11 cellular contexts compared by ENCODE assay signal in genomic region chr4:187814737-187815465, GRCh38.
A peak's percentile ranks its signal among the peaks of the same experiment; 100 is the strongest.
DNase-seq lines count a peak whose midpoint lies in the region; ATAC-seq, FAIRE-seq and TF ChIP-seq lines count a peak whose summit lies in the region.
"Had no signal": no experiment of that assay in that cellular context is flagged by ENCODE, and none has a peak within 500 bp of the region (broad histone marks: within the 10 kb centered on the region; RNA-seq: fewer than 3 reads in every experiment).

No MANE protein-coding gene starts in this region.

- TF ChIP-seq CTCF in activated CD8-positive, alpha-beta T cell treated with anti-CD3 and anti-CD28 coated beads for 36 hours (IDR thresholded peaks at IDR 0.05), result no peak
- TF ChIP-seq CTCF in astrocyte of the cerebellum (IDR thresholded peaks at IDR 0.05; ENCODE audit: low read depth, low read length, missing control alignments) (no peak), kidney (IDR thresholded peaks at IDR 0.05; ENCODE audit: borderline replicate concordance, extremely low read depth, insufficient read depth) (no peak)

- H3K4me1 ChIP-seq in kidney (ENCODE audit: control insufficient read depth in 1 of 2, insufficient read depth in 1 of 2, low read depth in 1 of 2, low read length in 2 of 2), result no peaks in the 10 kb centered on the region
- no peaks in the 10 kb centered on the region for H3K4me1 ChIP-seq in subcutaneous abdominal adipose tissue (ENCODE audit: control insufficient read depth in 5 of 5, insufficient read depth in 5 of 5, low read length in 5 of 5)

- H3K9me3 Mint-ChIP-seq in activated CD8-positive, alpha-beta T cell treated with anti-CD3 and anti-CD28 coated beads for 36 hours, result peaks cover 18% of the 10 kb centered on the region
- H3K9me3 Mint-ChIP-seq in activated CD8-positive, alpha-beta T cell treated with anti-CD3 and anti-CD28 coated beads, Interleukin-2, amount 10 ng/mL, durations not matched to agents 7 days and 5 days (ENCODE audit: insufficient read depth), result peaks cover 14% of the 10 kb centered on the region
- H3K9me3 Mint-ChIP-seq: neural crest cell had no signal

- POLR2A ChIA-PET in activated CD8-positive, alpha-beta T cell treated with anti-CD3 and anti-CD28 coated beads for 36 hours (lab: Charles Lee), result no interaction called here
- POLR2A ChIA-PET in activated CD8-positive, alpha-beta T cell treated with anti-CD3 and anti-CD28 coated beads, Interleukin-2, amount 10 ng/mL, durations not matched to agents 7 days and 5 days (lab: Charles Lee), result no interaction called here

- intact Hi-C loops in activated CD8-positive, alpha-beta T cell treated with anti-CD3 and anti-CD28 coated beads for 36 hours (cut with micrococcal nuclease), result no loop called here
- intact Hi-C loops in kidney (cut with DNase I), result no loop called here

- no peaks in the 10 kb centered on the region for H3K27me3 Mint-ChIP-seq in activated CD8-positive, alpha-beta T cell treated with anti-CD3 and anti-CD28 coated beads for 36 hours
- H3K27me3 Mint-ChIP-seq in activated CD8-positive, alpha-beta T cell treated with anti-CD3 and anti-CD28 coated beads, Interleukin-2, amount 10 ng/mL, durations not matched to agents 7 days and 5 days (ENCODE audit: low read depth), result no peaks in the 10 kb centered on the region

- no peak for DNase-seq in activated CD8-positive, alpha-beta T cell treated with anti-CD3 and anti-CD28 coated beads for 36 hours
- no peak for DNase-seq in activated CD8-positive, alpha-beta T cell treated with anti-CD3 and anti-CD28 coated beads, Interleukin-2, amount 10 ng/mL, durations not matched to agents 7 days and 5 days
- no peak for DNase-seq in astrocyte of the cerebellum (ENCODE audit: low read depth)
- DNase-seq in kidney, result no peak
- no peak for DNase-seq in NCI-H187 (lab: John Stamatoyannopoulos, UW)
- no peak for DNase-seq in pons (ENCODE audit: low spot score)
- DNase-seq in NCI-H128 (lab: John Stamatoyannopoulos, UW; ENCODE audit: unreplicated experiment), result no peak
- DNase-seq: effector CD4-positive, alpha-beta T cell; NCI-H748 treated with DMSO at 0.1 percent for 48 hours had no signal

- H3K4me1 Mint-ChIP-seq in activated CD8-positive, alpha-beta T cell treated with anti-CD3 and anti-CD28 coated beads for 36 hours (ENCODE audit: low read depth), result no peaks in the 10 kb centered on the region
- no peaks in the 10 kb centered on the region for H3K4me1 Mint-ChIP-seq in activated CD8-positive, alpha-beta T cell treated with anti-CD3 and anti-CD28 coated beads, Interleukin-2, amount 10 ng/mL, durations not matched to agents 7 days and 5 days (ENCODE audit: low read depth)
- H3K4me1 Mint-ChIP-seq: neural crest cell had no signal

- no peak overlapping the region for H3K27ac Mint-ChIP-seq in activated CD8-positive, alpha-beta T cell treated with anti-CD3 and anti-CD28 coated beads for 36 hours
- H3K27ac Mint-ChIP-seq in activated CD8-positive, alpha-beta T cell treated with anti-CD3 and anti-CD28 coated beads, Interleukin-2, amount 10 ng/mL, durations not matched to agents 7 days and 5 days, result no peak overlapping the region

- no peak for FAIRE-seq in kidney (lab: Jason Lieb, UNC)

- H3K27me3 ChIP-seq in subcutaneous abdominal adipose tissue (ENCODE audit: control insufficient read depth in 5 of 5, insufficient read depth in 4 of 5, low read length in 5 of 5), result peaks cover 0 to 3% (median 0%) of the 10 kb centered on the region in 5 donors

- H3K4me3 Mint-ChIP-seq in activated CD8-positive, alpha-beta T cell treated with anti-CD3 and anti-CD28 coated beads for 36 hours, result peak overlapping the region; percentile 29
- no peak overlapping the region for H3K4me3 Mint-ChIP-seq in activated CD8-positive, alpha-beta T cell treated with anti-CD3 and anti-CD28 coated beads, Interleukin-2, amount 10 ng/mL, durations not matched to agents 7 days and 5 days
- H3K4me3 Mint-ChIP-seq: neural crest cell had no signal

- in situ Hi-C loops in astrocyte of the cerebellum (cut with HindIII; ENCODE audit: low sequenced_read_pairs), result no loop called here

- CTCF ChIA-PET in activated CD8-positive, alpha-beta T cell treated with anti-CD3 and anti-CD28 coated beads for 36 hours (lab: Charles Lee), result interaction anchor here (0.8 kb wide), 1 partner anchor 24 kb away, joined by 3 read pairs; no protein-coding TSS in a partner anchor
- CTCF ChIA-PET in activated CD8-positive, alpha-beta T cell treated with anti-CD3 and anti-CD28 coated beads, Interleukin-2, amount 10 ng/mL, durations not matched to agents 7 days and 5 days (lab: Charles Lee), result interaction anchor here (0.7 to 1.1 kb wide), 2 partner anchors 9 to 184 kb away, joined by 3 read pairs; no protein-coding TSS in a partner anchor

- H3K9me3 ChIP-seq in kidney (ENCODE audit: control insufficient read depth in 1 of 2, low read length in 2 of 2) (no peaks in the 10 kb centered on the region), subcutaneous abdominal adipose tissue (ENCODE audit: control insufficient read depth in 5 of 5, low read length in 5 of 5) (peaks cover 0 to 3% (median 0%) of the 10 kb centered on the region in 5 donors)

- H3K27ac ChIP-seq in kidney (ENCODE audit: low read depth in 2 of 2, low read length in 2 of 2) (no peak overlapping the region), subcutaneous abdominal adipose tissue (ENCODE audit: low read depth, low read length) (no peak overlapping the region)

- no peaks in the 10 kb centered on the region for H3K36me3 ChIP-seq in kidney (ENCODE audit: control insufficient read depth in 1 of 2, insufficient read depth in 2 of 2, low read length in 2 of 2)
- H3K36me3 ChIP-seq in subcutaneous abdominal adipose tissue (ENCODE audit: control insufficient read depth in 5 of 5, insufficient read depth in 5 of 5, low read length in 5 of 5), result no peaks in the 10 kb centered on the region

- no peak overlapping the region for H3K9ac ChIP-seq in kidney (ENCODE audit: low read length in 2 of 2)
- H3K9ac ChIP-seq in subcutaneous abdominal adipose tissue (ENCODE audit: low read length in 5 of 5), result no peak overlapping the region

- H3K36me3 Mint-ChIP-seq in activated CD8-positive, alpha-beta T cell treated with anti-CD3 and anti-CD28 coated beads for 36 hours (ENCODE audit: low read depth), result no peaks in the 10 kb centered on the region
- H3K36me3 Mint-ChIP-seq in activated CD8-positive, alpha-beta T cell treated with anti-CD3 and anti-CD28 coated beads, Interleukin-2, amount 10 ng/mL, durations not matched to agents 7 days and 5 days (ENCODE audit: low read depth), result no peaks in the 10 kb centered on the region

- no peak for ATAC-seq in activated CD8-positive, alpha-beta T cell treated with anti-CD3 and anti-CD28 coated beads for 36 hours
- ATAC-seq in activated CD8-positive, alpha-beta T cell treated with anti-CD3 and anti-CD28 coated beads, Interleukin-2, amount 10 ng/mL, durations not matched to agents 7 days and 5 days, result no peak

- H3K4me3 ChIP-seq in astrocyte of the cerebellum (ENCODE audit: low read depth, low read length), result peak overlapping the region; percentile 32
- H3K4me3 ChIP-seq in kidney (ENCODE audit: low read length in 2 of 2), result peak overlapping the region; percentile 43 to 56
- H3K4me3 ChIP-seq in subcutaneous abdominal adipose tissue (ENCODE audit: low read depth in 1 of 5, low read length in 5 of 5), result peak overlapping the region in 4 of 5 donors; percentile 35 to 69 (median 48)
